In genomic region chr1:212607924-212608208, GRCh38 we compare ENCODE assay signal across 8 cellular contexts. TPM values are rescaled to one million over a fixed set of nuclear protein-coding genes. Genes with fewer than 3 reads are reported as not detected.
DNase-seq lines count a peak whose midpoint lies in the region; ATAC-seq, FAIRE-seq and TF ChIP-seq lines count a peak whose summit lies in the region.

No MANE protein-coding gene starts in this region.

- TF ChIP-seq CTCF in SU-DHL-6 (IDR thresholded peaks at IDR 0.05; ENCODE audit: insufficient read depth, low read length, poor library complexity, severe bottlenecking) (no peak), foreskin keratinocyte (conservative IDR thresholded peaks at IDR 0.05) (no peak), psoas muscle (IDR thresholded peaks at IDR 0.05) (no peak)

- H3K4me3 ChIP-seq in SU-DHL-6 (ENCODE audit: insufficient read depth, low read length, poor library complexity, severe bottlenecking) (peak overlapping the region; percentile 60), psoas muscle (peak overlapping the region; percentile 81)

- H3K27ac ChIP-seq in SU-DHL-6 (ENCODE audit: low read depth, low read length) (no peak overlapping the region), foreskin keratinocyte (peak overlapping the region; percentile 95), psoas muscle (peak overlapping the region; percentile 83)

- H2AFZ ChIP-seq in SU-DHL-6 (ENCODE audit: low read depth, low read length, severe bottlenecking), result peak overlapping the region; percentile 83

- H3K4me2 ChIP-seq in SU-DHL-6 (ENCODE audit: low read depth, low read length, poor library complexity, severe bottlenecking), result peak overlapping the region; percentile 88

- H3K27me3 ChIP-seq in SU-DHL-6 (ENCODE audit: low read length) (no peaks in the 10 kb centered on the region; the same call in 1 of the 2 replicates), foreskin keratinocyte (peaks cover 45% of the 10 kb centered on the region), psoas muscle (ENCODE audit: insufficient read depth in 3 of 3, low read length in 2 of 3) (peaks cover 0 to 44% (median 13%) of the 10 kb centered on the region in 3 donors)

- H3K9me2 ChIP-seq in SU-DHL-6 (replicated peaks; ENCODE audit: insufficient read depth, low read length), result no peaks in the 10 kb centered on the region

- peak overlapping the region; percentile 51 for H3K9ac ChIP-seq in SU-DHL-6 (ENCODE audit: low read length)

- no peak for TF ChIP-seq POLR2A in GM12892 (IDR thresholded peaks at IDR 0.05; ENCODE audit: low read depth, low read length)

- DNase-seq in GM12892 (ENCODE audit: insufficient read length), result peak; percentile 32
- no peak for DNase-seq in foreskin keratinocyte
- DNase-seq in psoas muscle, result peak in 1 of 2 donors; percentile 49
- DNase-seq in hepatic stellate cell (ENCODE audit: low spot score), result no peak
- no peak for DNase-seq in NCI-H1092 treated with DMSO at 0.1 percent for 48 hours (lab: John Stamatoyannopoulos, UW)

- H3F3A ChIP-seq in SU-DHL-6 (ENCODE audit: insufficient read depth), result no peaks in the 10 kb centered on the region

- peak; percentile 1 for ATAC-seq in HG02588 (IDR thresholded peaks at IDR 0.05; ENCODE audit: unreplicated experiment)
- ATAC-seq in foreskin keratinocyte, result no peak
- peak; percentile 15 to 44 (median 27) for ATAC-seq in psoas muscle
- ATAC-seq in GM18870 (IDR thresholded peaks at IDR 0.05; ENCODE audit: unreplicated experiment), result no peak

- H3K9me3 ChIP-seq in SU-DHL-6 (ENCODE audit: insufficient read depth, low read length) (no peaks in the 10 kb centered on the region), psoas muscle (no peaks in the 10 kb centered on the region)

- no peaks in the 10 kb centered on the region for H4K20me1 ChIP-seq in SU-DHL-6 (ENCODE audit: low read depth, low read length)

- no peaks in the 10 kb centered on the region for H3K79me2 ChIP-seq in SU-DHL-6 (ENCODE audit: insufficient read depth, low read length)

- H3K4me1 ChIP-seq in foreskin keratinocyte, result peaks cover 14% of the 10 kb centered on the region
- H3K4me1 ChIP-seq in psoas muscle, result peaks cover 24% of the 10 kb centered on the region

- intact Hi-C loops in psoas muscle (cut with DNase I), result loop anchor here (1.0 to 10.0 kb wide), 4 partner anchors 41 to 131 kb away; no protein-coding TSS in a partner anchor

- WGBS in psoas muscle, 3 donors, result 0% methylated on average over 24 to 27 of the region's 27 CpGs

- no peak for FAIRE-seq in GM12892 (lab: Jason Lieb, UNC)

- H3K36me3 ChIP-seq in SU-DHL-6 (ENCODE audit: low read length), result no peaks in the 10 kb centered on the region
- no peaks in the 10 kb centered on the region for H3K36me3 ChIP-seq in psoas muscle (ENCODE audit: insufficient read depth in 1 of 2, low read depth in 1 of 2)

RNA-seq across cellular contexts. Expression of gene ATF3, which starts 0.7 kb away (rescaled TPM):
- 17.0 TPM for polyA plus RNA-seq in GM12892 (2012; ENCODE audit: missing spikeins)
- total RNA-seq in foreskin keratinocyte, result 3.3 and 5.4 TPM in 2 replicates
- 3.3 and 4.8 TPM in 2 replicates for polyA plus RNA-seq in foreskin keratinocyte
- 10 to 100 TPM; 13.5 to 51.3 (median 26.3) TPM for total RNA-seq in psoas muscle
- polyA plus RNA-seq in psoas muscle, result 10 to 100 TPM in 2 of 3 donors, 1 to 10 TPM in 1; 6.6 to 29.2 (median 10.1) TPM

Comparison
In these comparisons a context has a peak if more than half of its experiments do, and no peak if none do; other contexts are left out.
1. ATAC-seq: peak in HG02588 (single experiment) and psoas muscle (4 of 4); none in foreskin keratinocyte (single experiment) and GM18870 (single experiment).